Comparison of ENCODE assay signal across 8 cellular contexts in the genomic region with DNA sequence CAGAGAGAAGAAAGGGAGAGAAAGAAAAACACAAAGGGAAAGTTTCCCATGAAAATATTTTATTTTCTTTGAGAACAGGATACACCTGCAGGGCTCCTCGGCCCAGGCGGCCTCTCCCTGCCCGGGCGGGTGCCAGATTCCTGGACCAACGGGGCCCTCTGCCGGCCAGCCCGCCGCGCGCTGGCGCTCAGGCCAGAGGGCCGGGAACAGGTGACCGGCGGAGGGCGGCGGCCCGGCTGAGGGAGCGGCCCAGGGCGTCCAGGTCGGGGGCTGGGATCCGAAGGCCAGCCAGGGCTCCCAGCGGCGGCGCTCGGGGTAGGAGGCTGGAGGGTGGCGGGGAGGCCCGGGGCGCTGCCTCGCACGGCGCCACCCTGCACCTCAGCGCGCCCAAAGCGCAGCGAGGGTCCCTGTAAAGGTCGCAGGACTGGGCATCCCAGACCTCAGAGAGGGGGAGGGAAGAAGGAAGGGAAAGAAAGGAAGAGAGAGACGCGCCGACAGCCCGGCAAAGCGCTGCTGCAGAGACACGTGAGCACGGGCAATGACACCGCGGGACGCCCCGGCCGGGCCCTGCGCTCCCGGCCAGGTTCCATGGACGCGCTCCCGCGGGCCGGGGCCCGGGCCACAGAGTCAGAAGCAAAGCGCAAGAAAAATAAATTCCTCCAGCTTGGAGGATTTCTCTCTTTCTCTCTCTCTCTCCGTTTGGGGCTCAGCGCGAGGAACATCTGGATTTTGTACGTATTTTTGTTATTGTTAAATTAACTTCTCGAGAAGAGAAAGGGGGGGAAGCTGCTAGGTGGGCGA. TPM values are rescaled to one million over a fixed set of nuclear protein-coding genes. Genes with fewer than 3 reads are reported as not detected.
DNase-seq lines count a peak whose midpoint lies in the region; ATAC-seq and TF ChIP-seq lines count a peak whose summit lies in the region.

No MANE protein-coding gene starts in this region.

- peaks cover 42% of the 10 kb centered on the region for H3K4me1 Mint-ChIP-seq in nephron progenitor cell

- no peaks in the 10 kb centered on the region for H4K20me1 ChIP-seq in OCI-LY3 (ENCODE audit: insufficient read depth, low read length)

- intact Hi-C loops in tibial artery (cut with DNase I; ENCODE audit: low total_unique reads) = loop anchor here (5.0 to 10.0 kb wide), 2 partner anchors 185 to 462 kb away; no protein-coding TSS in a partner anchor

- peak; percentile 29 for TF ChIP-seq CTCF in OCI-LY3 (IDR thresholded peaks at IDR 0.05; ENCODE audit: low read depth, low read length)
- TF ChIP-seq CTCF in fibroblast of villous mesenchyme (IDR thresholded peaks at IDR 0.05; ENCODE audit: insufficient read depth, low read depth, low read length) = peak; percentile 64
- peak; percentile 72 for TF ChIP-seq CTCF in nephron progenitor cell (IDR thresholded peaks at IDR 0.05)
- peak; percentile 67 for TF ChIP-seq CTCF in tibial artery (IDR thresholded peaks at IDR 0.05)

- no peak overlapping the region for H3K4me2 ChIP-seq in OCI-LY3 (ENCODE audit: low read length)

- peak; percentile 45 for ATAC-seq in HG03139 (IDR thresholded peaks at IDR 0.05; ENCODE audit: unreplicated experiment)

- H3K4me1 ChIP-seq in OCI-LY3 (ENCODE audit: low read length) (no peaks in the 10 kb centered on the region), tibial artery (peaks cover 0 to 42% (median 26%) of the 10 kb centered on the region in 4 donors)

- H3K36me3 ChIP-seq in OCI-LY3 (replicated peaks; ENCODE audit: low read depth, low read length) (no peaks in the 10 kb centered on the region), tibial artery (no peaks in the 10 kb centered on the region)

- no peaks in the 10 kb centered on the region for H3K9me3 ChIP-seq in OCI-LY3 (ENCODE audit: insufficient read depth, low read length)
- H3K9me3 ChIP-seq in tibial artery = no peaks in the 10 kb centered on the region

- H3K27ac Mint-ChIP-seq in nephron progenitor cell = no peak overlapping the region

- H3K27ac ChIP-seq in OCI-LY3 (ENCODE audit: low read length) = no peak overlapping the region
- no peak overlapping the region for H3K27ac ChIP-seq in tibial artery

- no peak overlapping the region for H2AFZ ChIP-seq in OCI-LY3 (ENCODE audit: low read depth, low read length)

- no peaks in the 10 kb centered on the region for H3K79me2 ChIP-seq in OCI-LY3 (ENCODE audit: low read length)

- DNase-seq in NCI-H1417 (lab: John Stamatoyannopoulos, UW) (peak; percentile 56 to 87 (median 80)), NCI-H1417 treated with DMSO at 0.1 percent for 48 hours (lab: John Stamatoyannopoulos, UW) (no peak), fibroblast of villous mesenchyme (ENCODE audit: low read depth) (peak; percentile 61), nephron progenitor cell (peak; percentile 82), tibial artery (peak; percentile 60 to 72)
- DNase-seq in activated effector memory CD4-positive, alpha-beta T cell treated with anti-CD3 and anti-CD28 coated beads, Interleukin-2, amount 50 U/mL, for 16 hours = peak; percentile 80

- H3K4me3 ChIP-seq in OCI-LY3 (ENCODE audit: low read length) = no peak overlapping the region
- peak overlapping the region; percentile 59 for H3K4me3 ChIP-seq in fibroblast of villous mesenchyme (ENCODE audit: low read depth, low read length)
- H3K4me3 ChIP-seq in tibial artery = peak overlapping the region; percentile 51 to 66

- no peak overlapping the region for H3K9ac ChIP-seq in OCI-LY3 (ENCODE audit: low read length)

- peak overlapping the region; percentile 80 for H3K4me3 Mint-ChIP-seq in nephron progenitor cell

- H3K27me3 Mint-ChIP-seq in nephron progenitor cell (ENCODE audit: low read depth, poor library complexity) = peaks cover 49% of the 10 kb centered on the region

- H3K27me3 ChIP-seq in OCI-LY3 (ENCODE audit: low read depth, low read length) (no peaks in the 10 kb centered on the region), tibial artery (peaks cover 0 to 73% of the 10 kb centered on the region in 2 donors)

- H3K36me3 Mint-ChIP-seq in nephron progenitor cell (ENCODE audit: low read depth) = no peaks in the 10 kb centered on the region

- H3K9me3 Mint-ChIP-seq in nephron progenitor cell = no peaks in the 10 kb centered on the region

RNA-seq across cellular contexts. Expression of a gene that starts 0.9 kb away (rescaled TPM):
- total RNA-seq in fibroblast of villous mesenchyme = under 0.01 and 0.32 TPM in 2 replicates

RNA-seq across cellular contexts. Expression of a gene that starts 60.0 kb away (rescaled TPM):
- not detected in 2 replicates for total RNA-seq in fibroblast of villous mesenchyme
